ENCODE assay signal across 1 cellular context in the genomic region with DNA sequence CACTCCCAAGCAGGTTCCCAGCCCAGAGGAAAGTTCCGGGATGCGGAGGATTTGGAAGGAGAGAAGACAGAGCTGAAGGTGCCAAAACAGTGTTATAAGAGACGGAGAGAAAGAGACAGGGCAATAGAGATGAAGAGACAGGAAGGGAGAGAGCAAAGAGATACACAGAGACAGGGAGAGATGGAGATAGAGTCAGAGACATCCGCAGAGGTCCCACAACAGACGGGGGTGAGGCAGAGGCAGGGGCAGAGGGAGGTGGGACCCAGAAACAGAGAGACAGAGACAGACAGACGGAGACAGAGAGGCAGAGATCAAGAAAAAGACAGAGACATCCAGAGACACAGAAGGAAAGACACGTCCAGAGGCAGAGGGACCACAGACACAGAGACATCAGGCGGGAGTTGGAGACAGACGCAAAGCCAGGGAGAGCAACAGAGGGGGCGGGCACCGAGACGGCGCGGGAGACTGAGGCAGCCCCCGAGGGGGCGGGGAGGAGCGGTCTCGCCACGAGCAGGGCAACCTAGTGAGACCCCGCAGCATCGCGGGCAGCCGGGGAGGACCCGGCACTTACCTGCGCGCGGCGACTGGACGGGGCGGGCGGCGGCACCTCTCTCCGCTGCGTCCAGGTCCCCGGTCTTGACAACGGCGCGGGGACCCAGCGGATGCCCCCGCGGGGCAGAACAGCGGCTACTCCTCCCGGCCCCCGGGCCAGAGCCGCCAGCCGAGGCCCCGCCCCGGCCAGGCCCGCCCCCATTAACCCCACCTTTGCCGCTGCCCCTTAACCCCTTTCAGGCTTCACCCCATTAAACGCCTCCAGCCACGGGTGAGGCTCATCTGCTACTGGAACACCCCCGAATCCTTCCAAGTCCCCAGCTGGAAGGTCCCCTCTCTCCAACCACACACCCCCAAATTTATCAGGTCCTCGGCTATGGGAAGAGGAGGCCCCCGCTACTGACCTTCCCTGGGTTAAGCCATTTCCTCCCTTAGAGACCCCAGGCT.
TF ChIP-seq lines count a peak whose summit lies in the region.

A gene (minus strand): TSS at position 689 of the 999 bp plus-strand sequence. CDS start 10,346 bp downstream, outside the sequence.

TF ChIP-seq in WTC11, 78 proteins besides CTCF, POLR2A, EP300 and RAD21 (continued from another document):
- TF ChIP-seq, protein P1, sequence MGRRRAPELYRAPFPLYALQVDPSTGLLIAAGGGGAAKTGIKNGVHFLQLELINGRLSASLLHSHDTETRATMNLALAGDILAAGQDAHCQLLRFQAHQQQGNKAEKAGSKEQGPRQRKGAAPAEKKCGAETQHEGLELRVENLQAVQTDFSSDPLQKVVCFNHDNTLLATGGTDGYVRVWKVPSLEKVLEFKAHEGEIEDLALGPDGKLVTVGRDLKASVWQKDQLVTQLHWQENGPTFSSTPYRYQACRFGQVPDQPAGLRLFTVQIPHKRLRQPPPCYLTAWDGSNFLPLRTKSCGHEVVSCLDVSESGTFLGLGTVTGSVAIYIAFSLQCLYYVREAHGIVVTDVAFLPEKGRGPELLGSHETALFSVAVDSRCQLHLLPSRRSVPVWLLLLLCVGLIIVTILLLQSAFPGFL (CRISPR knock-in tag; IDR thresholded peaks at IDR 0.05; ENCODE audit: borderline replicate concordance) = no peak
- TF ChIP-seq, protein P2, sequence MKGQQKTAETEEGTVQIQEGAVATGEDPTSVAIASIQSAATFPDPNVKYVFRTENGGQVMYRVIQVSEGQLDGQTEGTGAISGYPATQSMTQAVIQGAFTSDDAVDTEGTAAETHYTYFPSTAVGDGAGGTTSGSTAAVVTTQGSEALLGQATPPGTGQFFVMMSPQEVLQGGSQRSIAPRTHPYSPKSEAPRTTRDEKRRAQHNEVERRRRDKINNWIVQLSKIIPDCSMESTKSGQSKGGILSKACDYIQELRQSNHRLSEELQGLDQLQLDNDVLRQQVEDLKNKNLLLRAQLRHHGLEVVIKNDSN (CRISPR knock-in tag; IDR thresholded peaks at IDR 0.05) = no peak
- no peak for TF ChIP-seq ZNF219 (CRISPR knock-in tag; IDR thresholded peaks at IDR 0.05; ENCODE audit: borderline replicate concordance)
- TF ChIP-seq ZBTB21 (CRISPR knock-in tag; IDR thresholded peaks at IDR 0.05; ENCODE audit: borderline replicate concordance) = no peak
- no peak for TF ChIP-seq FOXJ3 (CRISPR knock-in tag; IDR thresholded peaks at IDR 0.05; ENCODE audit: borderline replicate concordance)
TF ChIP-seq in WTC11: peak in this region for 3.
